In genomic region chr2:20223345-20224190, GRCh38 we compare ENCODE assay signal across 8 cellular contexts. TPM values are rescaled to one million over a fixed set of nuclear protein-coding genes. Genes with fewer than 3 reads are reported as not detected.
DNase-seq lines count a peak whose midpoint lies in the region; TF ChIP-seq lines count a peak whose summit lies in the region.

No MANE protein-coding gene starts in this region.

- H3K27me3 Mint-ChIP-seq in MCF 10A (ENCODE audit: insufficient read depth, unreplicated experiment) = no peaks in the 10 kb centered on the region

- H3K4me1 Mint-ChIP-seq in MCF 10A (ENCODE audit: insufficient read depth, unreplicated experiment) = peaks cover 25% of the 10 kb centered on the region

- H3K36me3 Mint-ChIP-seq in MCF 10A (ENCODE audit: insufficient read depth, unreplicated experiment) = peaks cover 4% of the 10 kb centered on the region

- CTCF ChIA-PET in MCF 10A (lab: Yijun Ruan, JAX) = interaction anchor here (0.8 to 8.4 kb wide), 15 partner anchors 9 to 165 kb away, joined by 3 to 140 read pairs (median 6); no protein-coding TSS in a partner anchor

- no peaks in the 10 kb centered on the region for H3K9me3 ChIP-seq in subcutaneous abdominal adipose tissue (ENCODE audit: control insufficient read depth in 5 of 5, low read length in 5 of 5)

- peaks cover under 1 to 29% (median 24%) of the 10 kb centered on the region in 5 donors for H3K4me1 ChIP-seq in subcutaneous abdominal adipose tissue (ENCODE audit: control insufficient read depth in 5 of 5, insufficient read depth in 5 of 5, low read length in 5 of 5)

- no peaks in the 10 kb centered on the region for H3K9me3 Mint-ChIP-seq in MCF 10A (ENCODE audit: unreplicated experiment)

- peaks cover 4 to 22% (median 13%) of the 10 kb centered on the region in 5 donors for H3K27me3 ChIP-seq in subcutaneous abdominal adipose tissue (ENCODE audit: control insufficient read depth in 5 of 5, insufficient read depth in 4 of 5, low read length in 5 of 5)

- H3K4me3 Mint-ChIP-seq in MCF 10A (ENCODE audit: unreplicated experiment) = peak overlapping the region; percentile 75

- intact Hi-C loops in MCF 10A (cut with micrococcal nuclease) = loop anchor here (2.0 kb wide), 1 partner anchor 121 kb away; no protein-coding TSS in a partner anchor

- peak overlapping the region; percentile 39 for H3K27ac Mint-ChIP-seq in MCF 10A (ENCODE audit: low read depth, unreplicated experiment)

- DNase-seq in NCI-H1436 (lab: John Stamatoyannopoulos, UW) (peak; percentile 15), NCI-H1436 treated with DMSO at 0.1 percent for 48 hours (lab: John Stamatoyannopoulos, UW) (no peak), HFF-Myc (ENCODE audit: extremely low read depth, low read depth) (no peak), NCI-H345 treated with DMSO at 0.1 percent for 48 hours (lab: John Stamatoyannopoulos, UW; ENCODE audit: unreplicated experiment) (peak; percentile 62), MCF 10A (ENCODE audit: unreplicated experiment) (peak; percentile 50), kidney tubule cell (ENCODE audit: low spot score) (peak; percentile 74), HPDE6-E6E7 (ENCODE audit: extremely low spot score) (no peak)

- H3K36me3 ChIP-seq in subcutaneous abdominal adipose tissue (ENCODE audit: control insufficient read depth in 5 of 5, insufficient read depth in 5 of 5, low read length in 5 of 5) = no peaks in the 10 kb centered on the region

- peak overlapping the region in 1 of 5 donors; percentile 52 for H3K9ac ChIP-seq in subcutaneous abdominal adipose tissue (ENCODE audit: low read length in 5 of 5)

- BruUV-seq in MCF 10A (replicated peaks; lab: Mats Ljungman, UMichigan) = no TSS peak

- TF ChIP-seq CTCF in HFF-Myc (IDR thresholded peaks at IDR 0.05; ENCODE audit: low read depth, low read length, missing control alignments) (no peak), MCF 10A (IDR thresholded peaks at IDR 0.05; ENCODE audit: unreplicated experiment) (no peak)

- H3K4me3 ChIP-seq in HFF-Myc (replicated peaks; ENCODE audit: low read depth, low read length) = peak overlapping the region; percentile 81
- H3K4me3 ChIP-seq in subcutaneous abdominal adipose tissue (ENCODE audit: low read depth in 1 of 5, low read length in 5 of 5) = peak overlapping the region; percentile 44 to 78 (median 62)

- no peak overlapping the region for H3K27ac ChIP-seq in subcutaneous abdominal adipose tissue (ENCODE audit: low read depth, low read length)

- POLR2A ChIA-PET in MCF 10A (lab: Yijun Ruan, JAX) = interaction anchor here (0.6 to 8.2 kb wide), 15 partner anchors 9 to 394 kb away, joined by 3 to 222 read pairs (median 8); no protein-coding TSS in a partner anchor

RNA-seq across cellular contexts. Expression of gene SDC1, which starts 1.4 kb away (rescaled TPM):
- total RNA-seq in MCF 10A (2022) = 214 and 232 TPM in 2 replicates

Comparison
In these comparisons a context has a peak if more than half of its experiments do, and no peak if none do; other contexts are left out.
1. DNase-seq: peak in NCI-H1436 (single experiment), NCI-H345 treated with DMSO at 0.1 percent for 48 hours (single experiment), MCF 10A (single experiment) and kidney tubule cell (single experiment); none in NCI-H1436 treated with DMSO at 0.1 percent for 48 hours (single experiment), HFF-Myc (single experiment) and HPDE6-E6E7 (single experiment).